8 cellular contexts compared by ENCODE assay signal in genomic region chr11:2901196-2901796, GRCh38. TPM values are rescaled to one million over a fixed set of nuclear protein-coding genes. Genes with fewer than 3 reads are reported as not detected.
A peak's percentile ranks its signal among the peaks of the same experiment; 100 is the strongest.
DNase-seq lines count a peak whose midpoint lies in the region; ATAC-seq and TF ChIP-seq lines count a peak whose summit lies in the region.
"Had no signal": no experiment of that assay in that cellular context is flagged by ENCODE, and none has a peak within 500 bp of the region (broad histone marks: within the 10 kb centered on the region; RNA-seq: fewer than 3 reads in every experiment).

No MANE protein-coding gene starts in this region.

- H3K4me3 ChIP-seq in HUES64 (ENCODE audit: low read length) (peak overlapping the region; percentile 69), adipocyte (ENCODE audit: low read length) (peak overlapping the region; percentile 90), kidney epithelial cell (ENCODE audit: low read depth, low read length) (peak overlapping the region; percentile 56), stomach smooth muscle (ENCODE audit: low read length in 2 of 2) (peak overlapping the region; percentile 51 to 79)
- H3K4me3 ChIP-seq: SJCRH30 had no signal

- H3K9me3 ChIP-seq in HUES64 (ENCODE audit: insufficient read depth, low read depth, low read length) = no peaks in the 10 kb centered on the region
- no peaks in the 10 kb centered on the region for H3K9me3 ChIP-seq in adipocyte (ENCODE audit: control insufficient read depth, low read length)
- no peaks in the 10 kb centered on the region for H3K9me3 ChIP-seq in stomach smooth muscle (ENCODE audit: control insufficient read depth in 2 of 2, low read length in 2 of 2)

- H3K4me1 ChIP-seq in HUES64 (ENCODE audit: insufficient read depth, low read length) (peaks cover 9% of the 10 kb centered on the region; the same call in 1 of the 2 replicates), adipocyte (ENCODE audit: control insufficient read depth, insufficient read depth, low read length) (peaks cover 20% of the 10 kb centered on the region), stomach smooth muscle (ENCODE audit: control insufficient read depth, insufficient read depth, low read length) (peaks cover 31% of the 10 kb centered on the region)
- H3K4me1 ChIP-seq: SJCRH30 had no signal

- H3K27ac ChIP-seq in HUES64 (ENCODE audit: low read depth, low read length) = no peak overlapping the region
- no peak overlapping the region for H3K27ac ChIP-seq in stomach smooth muscle (ENCODE audit: low read length)
- H3K27ac ChIP-seq: SJCRH30 had no signal

- no peak for TF ChIP-seq CTCF in kidney epithelial cell (IDR thresholded peaks at IDR 0.05; ENCODE audit: insufficient read depth, low read length, poor library complexity, severe bottlenecking)

- peaks cover 3% of the 10 kb centered on the region; the same call in 1 of the 2 replicates for H3K27me3 ChIP-seq in HUES64 (ENCODE audit: insufficient read depth, low read length)
- no peaks in the 10 kb centered on the region for H3K27me3 ChIP-seq in adipocyte (replicated peaks; ENCODE audit: control insufficient read depth, insufficient read depth, low read length)
- no peaks in the 10 kb centered on the region for H3K27me3 ChIP-seq in kidney epithelial cell (ENCODE audit: control insufficient read depth, insufficient read depth, low read length)
- H3K27me3 ChIP-seq in stomach smooth muscle (ENCODE audit: control insufficient read depth in 1 of 2, insufficient read depth in 2 of 2, low read length in 2 of 2) = peaks cover 0 to 2% of the 10 kb centered on the region in 2 donors
- H3K27me3 ChIP-seq: SJCRH30 had no signal

- 83% methylated on average over 16 of the region's 16 CpGs for WGBS in HUES64

- H3K36me3 ChIP-seq in HUES64 (ENCODE audit: insufficient read depth, low read length) (no peaks in the 10 kb centered on the region), adipocyte (ENCODE audit: control insufficient read depth, insufficient read depth, low read length, severe bottlenecking) (no peaks in the 10 kb centered on the region), kidney epithelial cell (ENCODE audit: control insufficient read depth, insufficient read depth, low read length) (no peaks in the 10 kb centered on the region), stomach smooth muscle (ENCODE audit: control insufficient read depth in 2 of 2, insufficient read depth in 2 of 2, low read length in 2 of 2) (no peaks in the 10 kb centered on the region)
- H3K36me3 ChIP-seq: SJCRH30 had no signal

- DNase-seq in adipocyte (ENCODE audit: low read depth) = no peak
- DNase-seq in kidney epithelial cell (ENCODE audit: low read depth) = no peak
- DNase-seq in GOT3 (lab: John Stamatoyannopoulos, UW) = no peak
- no peak for DNase-seq in COLO668 (lab: John Stamatoyannopoulos, UW; ENCODE audit: unreplicated experiment)
- DNase-seq: SJCRH30 had no signal

- no peak for ATAC-seq in GM19351 (IDR thresholded peaks at IDR 0.05; ENCODE audit: unreplicated experiment)

- H3K9ac ChIP-seq in HUES64 (ENCODE audit: low read depth, low read length) (peak overlapping the region; percentile 41; the same call in 1 of the 2 replicates), adipocyte (ENCODE audit: low read length) (peak overlapping the region; percentile 74), stomach smooth muscle (ENCODE audit: low read length in 2 of 2) (peak overlapping the region in 1 of 2 donors; percentile 64)

RNA-seq across cellular contexts. Expression of gene CDKN1C, which starts 15.7 kb away (rescaled TPM):
- 18.6 TPM for polyA plus RNA-seq in HUES64 (2013, experiment 1 of 2)
- polyA plus RNA-seq in HUES64 (2013, experiment 2 of 2) = 31.3 TPM
- total RNA-seq in kidney epithelial cell = 34.8 and 37.1 TPM in 2 replicates
- total RNA-seq: SJCRH30 had no signal

RNA-seq across cellular contexts. Expression of gene PHLDA2, which starts 27.9 kb away (rescaled TPM):
- 8.3 TPM for polyA plus RNA-seq in HUES64 (2013, experiment 1 of 2)
- polyA plus RNA-seq in HUES64 (2013, experiment 2 of 2) = 9.8 TPM
- 32.8 and 58.5 TPM in 2 replicates for total RNA-seq in kidney epithelial cell
- total RNA-seq: SJCRH30 had no signal
